ENCODE assay signal across 8 cellular contexts in genomic region chr4:142719854-142720541, GRCh38.
DNase-seq lines count a peak whose midpoint lies in the region; ATAC-seq and TF ChIP-seq lines count a peak whose summit lies in the region.

No MANE protein-coding gene starts in this region.

- TF ChIP-seq CTCF in omental fat pad (IDR thresholded peaks at IDR 0.05) = no peak

- no peaks in the 10 kb centered on the region for H3K27me3 Mint-ChIP-seq in activated T-cell treated with anti-CD3 and anti-CD28 coated beads, Interleukin-2, amount 50 U/mL, for 4 hours (ENCODE audit: low read depth)

- peaks cover 15% of the 10 kb centered on the region for H3K4me1 Mint-ChIP-seq in activated T-cell treated with anti-CD3 and anti-CD28 coated beads, Interleukin-2, amount 50 U/mL, for 4 hours (ENCODE audit: low read depth)

- DNase-seq in activated T-cell treated with anti-CD3 and anti-CD28 coated beads, Interleukin-2, amount 50 U/mL, for 4 hours = no peak
- no peak for DNase-seq in activated T-cell treated with anti-CD3 and anti-CD28 coated beads for 4 hours
- DNase-seq in NAMALWA (ENCODE audit: low spot score) = peak; percentile 38
- peak; percentile 37 for DNase-seq in central memory CD4-positive, alpha-beta T cell
- no peak for DNase-seq in omental fat pad (ENCODE audit: low spot score)
- no peak for DNase-seq in stimulated activated CD4-positive, alpha-beta T cell treated with anti-CD3 and anti-CD28 coated beads, Interleukin-2, amount 100 ng/mL, for 48 hours

- H3K9me3 Mint-ChIP-seq in activated T-cell treated with anti-CD3 and anti-CD28 coated beads, Interleukin-2, amount 50 U/mL, for 4 hours = no peaks in the 10 kb centered on the region

- ATAC-seq in activated T-cell treated with anti-CD3 and anti-CD28 coated beads, Interleukin-2, amount 50 U/mL, for 4 hours = peak; percentile 67 to 73
- ATAC-seq in omental fat pad (ENCODE audit: low FRiP score) = peak; percentile 51
- ATAC-seq in GM18909 (IDR thresholded peaks at IDR 0.05; ENCODE audit: poor library complexity, unreplicated experiment) = no peak
- no peak for ATAC-seq in GM18498 (IDR thresholded peaks at IDR 0.05; ENCODE audit: unreplicated experiment)

- peaks cover 3% of the 10 kb centered on the region for H3K36me3 Mint-ChIP-seq in activated T-cell treated with anti-CD3 and anti-CD28 coated beads, Interleukin-2, amount 50 U/mL, for 4 hours (ENCODE audit: insufficient read depth)

- H3K4me3 Mint-ChIP-seq in activated T-cell treated with anti-CD3 and anti-CD28 coated beads, Interleukin-2, amount 50 U/mL, for 4 hours = no peak overlapping the region

Comparison
In these comparisons a context has a peak if more than half of its experiments do, and no peak if none do; other contexts are left out.
1. ATAC-seq: peak in activated T-cell treated with anti-CD3 and anti-CD28 coated beads, Interleukin-2, amount 50 U/mL, for 4 hours (2 of 2) and omental fat pad (single experiment); none in GM18909 (single experiment) and GM18498 (single experiment).
2. DNase-seq: peak in NAMALWA (single experiment) and central memory CD4-positive, alpha-beta T cell (single experiment); none in activated T-cell treated with anti-CD3 and anti-CD28 coated beads, Interleukin-2, amount 50 U/mL, for 4 hours (single experiment), activated T-cell treated with anti-CD3 and anti-CD28 coated beads for 4 hours (single experiment), omental fat pad (single experiment) and stimulated activated CD4-positive, alpha-beta T cell treated with anti-CD3 and anti-CD28 coated beads, Interleukin-2, amount 100 ng/mL, for 48 hours (0 of 2).